12 cellular contexts compared by ENCODE assay signal in the genomic region with DNA sequence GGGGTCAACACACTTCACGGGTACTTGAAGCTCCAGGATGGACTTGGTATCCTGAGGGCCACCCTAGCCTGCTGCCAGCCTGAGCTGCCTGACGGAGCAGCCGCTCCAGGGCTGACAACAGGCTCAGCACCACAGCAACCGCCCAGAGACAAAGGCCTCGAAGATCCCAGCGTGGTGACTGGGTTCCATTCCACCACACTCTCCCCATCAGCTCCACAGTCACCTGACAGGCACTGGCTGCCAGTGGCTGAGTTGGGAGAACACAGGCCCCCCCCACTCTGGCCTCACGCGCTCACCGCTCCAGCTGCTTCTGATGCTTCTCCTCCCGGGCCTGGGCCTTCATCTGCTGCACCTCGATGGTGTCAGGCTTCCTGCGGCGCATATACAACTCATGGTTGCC. TPM values are rescaled to one million over a fixed set of nuclear protein-coding genes. Genes with fewer than 3 reads are reported as not detected.
DNase-seq lines count a peak whose midpoint lies in the region; ATAC-seq and TF ChIP-seq lines count a peak whose summit lies in the region.
"Had no signal": no experiment of that assay in that cellular context is flagged by ENCODE, and none has a peak within 500 bp of the region (broad histone marks: within the 10 kb centered on the region; RNA-seq: fewer than 3 reads in every experiment).

No MANE protein-coding gene starts in this region.

- CTCF ChIA-PET in activated CD8-positive, alpha-beta memory T cell treated with anti-CD3 and anti-CD28 coated beads, Interleukin-2, amount 10 ng/mL, durations not matched to agents 7 days and 5 days (lab: Charles Lee): no interaction called here

- no peak for TF ChIP-seq CTCF in Peyer's patch (IDR thresholded peaks at IDR 0.05)

- intact Hi-C loops in left ventricle myocardium superior (cut with micrococcal nuclease): no loop called here

- peaks cover 76% of the 10 kb centered on the region for H3K36me3 Mint-ChIP-seq in activated CD8-positive, alpha-beta memory T cell treated with anti-CD3 and anti-CD28 coated beads, Interleukin-2, amount 10 ng/mL, durations not matched to agents 7 days and 5 days
- peaks cover 4% of the 10 kb centered on the region for H3K36me3 Mint-ChIP-seq in activated naive CD8-positive, alpha-beta T cell
- H3K36me3 Mint-ChIP-seq in stimulated activated memory B cell treated with anti-CD40 and anti-IgM and Interleukin-4, amounts not matched to agents 10 μg/mL and 1 μg/mL and 100 μg/mL, for 72 hours: peaks cover 83% of the 10 kb centered on the region

- peak overlapping the region; percentile 0 for H3K27ac Mint-ChIP-seq in activated CD8-positive, alpha-beta memory T cell treated with anti-CD3 and anti-CD28 coated beads, Interleukin-2, amount 10 ng/mL, durations not matched to agents 7 days and 5 days
- peak overlapping the region; percentile 75 for H3K27ac Mint-ChIP-seq in activated naive CD8-positive, alpha-beta T cell
- H3K27ac Mint-ChIP-seq in stimulated activated memory B cell treated with anti-CD40 and anti-IgM and Interleukin-4, amounts not matched to agents 10 μg/mL and 1 μg/mL and 100 μg/mL, for 72 hours: peak overlapping the region; percentile 48

- H3K4me1 Mint-ChIP-seq in activated CD8-positive, alpha-beta memory T cell treated with anti-CD3 and anti-CD28 coated beads, Interleukin-2, amount 10 ng/mL, durations not matched to agents 7 days and 5 days: peaks cover 24% of the 10 kb centered on the region
- H3K4me1 Mint-ChIP-seq in activated naive CD8-positive, alpha-beta T cell (ENCODE audit: low read depth): peaks cover 46% of the 10 kb centered on the region
- H3K4me1 Mint-ChIP-seq in stimulated activated memory B cell treated with anti-CD40 and anti-IgM and Interleukin-4, amounts not matched to agents 10 μg/mL and 1 μg/mL and 100 μg/mL, for 72 hours: peaks cover 20% of the 10 kb centered on the region

- no peaks in the 10 kb centered on the region for H3K27me3 Mint-ChIP-seq in activated CD8-positive, alpha-beta memory T cell treated with anti-CD3 and anti-CD28 coated beads, Interleukin-2, amount 10 ng/mL, durations not matched to agents 7 days and 5 days
- H3K27me3 Mint-ChIP-seq in activated naive CD8-positive, alpha-beta T cell: no peaks in the 10 kb centered on the region
- no peaks in the 10 kb centered on the region for H3K27me3 Mint-ChIP-seq in stimulated activated memory B cell treated with anti-CD40 and anti-IgM and Interleukin-4, amounts not matched to agents 10 μg/mL and 1 μg/mL and 100 μg/mL, for 72 hours

- no peaks in the 10 kb centered on the region for H3K27me3 ChIP-seq in Peyer's patch

- in situ Hi-C loops in KBM-7 (cut with MboI; ENCODE audit: low pct_unique_long_range_greater_than_20kb, low sequenced_read_pairs): no loop called here

- no peak overlapping the region for H3K4me3 ChIP-seq in Peyer's patch

- DNase-seq in activated CD8-positive, alpha-beta memory T cell treated with anti-CD3 and anti-CD28 coated beads, Interleukin-2, amount 10 ng/mL, durations not matched to agents 7 days and 5 days: no peak
- DNase-seq in activated CD8-positive, alpha-beta memory T cell treated with anti-CD3 and anti-CD28 coated beads, Interleukin-2, amount 50 U/mL, for 48 hours: no peak
- DNase-seq in left ventricle myocardium superior (peak; percentile 82), Peyer's patch (no peak), KBM-7 (no peak)
- DNase-seq: HCEC 1CT; NCI-H226; stimulated activated CD4-positive, alpha-beta T cell treated with anti-CD3 and anti-CD28 coated beads, Interleukin-15, amount 100 ng/mL, for 24 hours; stimulated activated naive CD4-positive, alpha-beta T cell had no signal

- TF ChIP-seq POLR2A in Peyer's patch (IDR thresholded peaks at IDR 0.05): no peak

- no peaks in the 10 kb centered on the region for H3K9me3 ChIP-seq in Peyer's patch

- H3K4me3 Mint-ChIP-seq in activated CD8-positive, alpha-beta memory T cell treated with anti-CD3 and anti-CD28 coated beads, Interleukin-2, amount 10 ng/mL, durations not matched to agents 7 days and 5 days: no peak overlapping the region
- no peak overlapping the region for H3K4me3 Mint-ChIP-seq in activated naive CD8-positive, alpha-beta T cell
- no peak overlapping the region for H3K4me3 Mint-ChIP-seq in stimulated activated memory B cell treated with anti-CD40 and anti-IgM and Interleukin-4, amounts not matched to agents 10 μg/mL and 1 μg/mL and 100 μg/mL, for 72 hours

- ATAC-seq in activated CD8-positive, alpha-beta memory T cell treated with anti-CD3 and anti-CD28 coated beads, Interleukin-2, amount 10 ng/mL, durations not matched to agents 7 days and 5 days: no peak
- ATAC-seq in left ventricle myocardium superior (peak; percentile 34), HG03378 (IDR thresholded peaks at IDR 0.05; ENCODE audit: unreplicated experiment) (no peak)
- ATAC-seq in stimulated activated memory B cell treated with anti-CD40 and anti-IgM and Interleukin-4, amounts not matched to agents 10 μg/mL and 1 μg/mL and 100 μg/mL, for 72 hours: no peak

- peaks cover 0 to 10% (median 0%) of the 10 kb centered on the region in 4 donors for H3K4me1 ChIP-seq in Peyer's patch

- H3K9me3 Mint-ChIP-seq in activated CD8-positive, alpha-beta memory T cell treated with anti-CD3 and anti-CD28 coated beads, Interleukin-2, amount 10 ng/mL, durations not matched to agents 7 days and 5 days (ENCODE audit: low read depth): no peaks in the 10 kb centered on the region
- H3K9me3 Mint-ChIP-seq in activated naive CD8-positive, alpha-beta T cell (ENCODE audit: low read depth): no peaks in the 10 kb centered on the region
- H3K9me3 Mint-ChIP-seq in stimulated activated memory B cell treated with anti-CD40 and anti-IgM and Interleukin-4, amounts not matched to agents 10 μg/mL and 1 μg/mL and 100 μg/mL, for 72 hours: no peaks in the 10 kb centered on the region

- peaks cover 0 to 87% (median 7%) of the 10 kb centered on the region in 3 donors for H3K36me3 ChIP-seq in Peyer's patch

- peak overlapping the region in 1 of 4 donors; percentile 91 for H3K27ac ChIP-seq in Peyer's patch

RNA-seq across cellular contexts. Expression of gene EZR, which starts 48.2 kb away (rescaled TPM):
- total RNA-seq in activated CD8-positive, alpha-beta memory T cell treated with anti-CD3 and anti-CD28 coated beads, Interleukin-2, amount 10 ng/mL, durations not matched to agents 7 days and 5 days: 100 to 1,000 TPM; 187 to 214 TPM
- 195 TPM for total RNA-seq in left ventricle myocardium superior
- 100 to 1,000 TPM; 201 to 515 (median 470) TPM for total RNA-seq in Peyer's patch

Comparison
In these comparisons a context has a peak if more than half of its experiments do, and no peak if none do; other contexts are left out.
1. H3K27ac Mint-ChIP-seq: peak in every context shown above with its lines; median percentile 75 in activated naive CD8-positive, alpha-beta T cell; 48 in stimulated activated memory B cell treated with anti-CD40 and anti-IgM and Interleukin-4, amounts not matched to agents 10 μg/mL and 1 μg/mL and 100 μg/mL, for 72 hours; 0 in activated CD8-positive, alpha-beta memory T cell treated with anti-CD3 and anti-CD28 coated beads, Interleukin-2, amount 10 ng/mL, durations not matched to agents 7 days and 5 days.